In genomic region chr2:134663451-134663850, GRCh38 we compare ENCODE assay signal across 23 cellular contexts. TPM values are rescaled to one million over a fixed set of nuclear protein-coding genes. Genes with fewer than 3 reads are reported as not detected.
"Had no signal": no experiment of that assay in that cellular context is flagged by ENCODE, and none has a peak within 500 bp of the region (broad histone marks: within the 10 kb centered on the region; RNA-seq: fewer than 3 reads in every experiment).

No MANE protein-coding gene starts in this region.

- H3K36me3 ChIP-seq: MG63, SJSA1 had no signal

- H3K9me3 ChIP-seq: MG63, SJSA1 had no signal

- FAIRE-seq: RCC 7860 had no signal

- H3K27ac ChIP-seq: SJSA1, SK-N-MC had no signal

- DNase-seq: IMR-90, Karpas-422, KG1, MG63, NCI-H1092, NCI-H1105 treated with DMSO at 0.1 percent for 48 hours, NCI-H1417 treated with DMSO at 0.1 percent for 48 hours, NCI-H146, NCI-H1694 treated with DMSO at 0.1 percent for 48 hours, NCI-H1930, NCI-H2081, NCI-H2107, NCI-H2227 treated with DMSO at 0.1 percent for 48 hours, NCI-H526 treated with DMSO at 0.1 percent for 48 hours, NCI-H748 treated with DMSO at 0.1 percent for 48 hours, Right ventricle myocardium superior, RPMI8226, SIG-M5 had no signal

- H3K4me1 ChIP-seq: SJSA1 had no signal

- H3K27me3 ChIP-seq: MG63, SJSA1 had no signal

- H3K4me3 ChIP-seq: MG63, SJSA1, SK-N-MC had no signal

RNA-seq across cellular contexts. Expression of gene TMEM163, which starts 55.3 kb away (rescaled TPM):
- total RNA-seq: HT-29, IMR-90, NCI-H460, SJSA1 had no signal
- polyA plus RNA-seq: IMR-90 had no signal
